Comparison of ENCODE assay signal across 25 cellular contexts in the genomic region with DNA sequence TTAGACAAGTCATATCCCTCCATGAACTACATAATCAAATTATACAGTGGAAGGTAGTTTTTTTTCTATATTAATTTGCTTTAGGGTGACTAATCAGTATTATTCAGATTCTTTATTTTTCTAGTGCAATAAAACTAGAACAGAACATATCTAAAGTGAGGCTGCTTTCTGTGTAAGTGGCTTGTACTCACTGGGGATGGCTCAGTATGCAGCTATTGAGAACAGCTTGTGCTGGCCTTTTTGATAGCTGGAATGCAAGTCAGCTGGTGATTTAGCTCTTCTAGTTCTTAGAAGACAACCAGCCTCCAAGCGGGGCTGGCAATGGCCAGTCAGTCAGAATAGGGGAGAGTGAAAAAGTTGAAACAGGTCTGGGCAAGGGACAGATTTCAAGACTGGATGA.
"Had no signal": no experiment of that assay in that cellular context is flagged by ENCODE, and none has a peak within 500 bp of the region (broad histone marks: within the 10 kb centered on the region; RNA-seq: fewer than 3 reads in every experiment).

No MANE protein-coding gene starts in this region.

- H3K27me3 ChIP-seq: adrenal gland, breast epithelium had no signal

- H3K9me3 ChIP-seq: adrenal gland, breast epithelium had no signal

- H3K4me3 Mint-ChIP-seq: activated CD4-positive, alpha-beta memory T cell treated with anti-CD3 and anti-CD28 coated beads, Interleukin-2, amount 10 ng/mL, durations not matched to agents 7 days and 5 days; activated naive CD8-positive, alpha-beta T cell treated with anti-CD3 and anti-CD28 coated beads, Interleukin-2, amount 10 ng/mL, durations not matched to agents 7 days and 5 days; T-helper 17 cell; WTC11 had no signal

- H3K4me3 ChIP-seq: adrenal gland, breast epithelium had no signal

- H3K36me3 ChIP-seq: adrenal gland, breast epithelium had no signal

- H3K4me1 ChIP-seq: adrenal gland, breast epithelium had no signal

- H3K36me3 Mint-ChIP-seq: activated naive CD8-positive, alpha-beta T cell treated with anti-CD3 and anti-CD28 coated beads, Interleukin-2, amount 10 ng/mL, durations not matched to agents 7 days and 5 days had no signal

- DNase-seq: activated CD4-positive, alpha-beta memory T cell treated with anti-CD3 and anti-CD28 coated beads, Interleukin-2, amount 10 ng/mL, durations not matched to agents 7 days and 5 days; activated CD4-positive, alpha-beta T cell treated with anti-CD3 and anti-CD28 coated beads for 1 hour; activated CD4-positive, alpha-beta T cell treated with anti-CD3 and anti-CD28 coated beads, Interleukin-2, amount 50 U/mL, for 1 hour; activated naive CD4-positive, alpha-beta T cell treated with anti-CD3 and anti-CD28 coated beads, Interleukin-2, amount 50 U/mL, for 16 hours; activated naive CD8-positive, alpha-beta T cell treated with anti-CD3 and anti-CD28 coated beads, Interleukin-2, amount 10 ng/mL, durations not matched to agents 7 days and 5 days; adrenal gland; aorta; IMR-90; Kasumi-1; KBM-7; NCI-H1048; NCI-H146; NCI-H187 treated with DMSO at 0.1 percent for 48 hours; NCI-H2171 treated with DMSO at 0.1 percent for 48 hours; NCI-H345; NCI-H510A; NCI-H526 treated with DMSO at 0.1 percent for 48 hours; NCI-H82; RPMI8226; SHP77; T-helper 17 cell; T-helper 9 cell had no signal

- H3K27me3 Mint-ChIP-seq: activated CD4-positive, alpha-beta memory T cell treated with anti-CD3 and anti-CD28 coated beads, Interleukin-2, amount 10 ng/mL, durations not matched to agents 7 days and 5 days; T-helper 17 cell had no signal

- H3K27ac ChIP-seq: adrenal gland, breast epithelium had no signal

- ATAC-seq: Panc1, T-helper 17 cell, WTC11 had no signal

- H3K27ac Mint-ChIP-seq: activated CD4-positive, alpha-beta memory T cell treated with anti-CD3 and anti-CD28 coated beads, Interleukin-2, amount 10 ng/mL, durations not matched to agents 7 days and 5 days; activated naive CD8-positive, alpha-beta T cell treated with anti-CD3 and anti-CD28 coated beads, Interleukin-2, amount 10 ng/mL, durations not matched to agents 7 days and 5 days; T-helper 17 cell; WTC11 had no signal

- H3K9me3 Mint-ChIP-seq: activated CD4-positive, alpha-beta memory T cell treated with anti-CD3 and anti-CD28 coated beads, Interleukin-2, amount 10 ng/mL, durations not matched to agents 7 days and 5 days had no signal

- H3K4me1 Mint-ChIP-seq: activated CD4-positive, alpha-beta memory T cell treated with anti-CD3 and anti-CD28 coated beads, Interleukin-2, amount 10 ng/mL, durations not matched to agents 7 days and 5 days; activated naive CD8-positive, alpha-beta T cell treated with anti-CD3 and anti-CD28 coated beads, Interleukin-2, amount 10 ng/mL, durations not matched to agents 7 days and 5 days; T-helper 17 cell; WTC11 had no signal
